14 cellular contexts compared by ENCODE assay signal in genomic region chr19:48216933-48217332, GRCh38. TPM values are rescaled to one million over a fixed set of nuclear protein-coding genes. Genes with fewer than 3 reads are reported as not detected.
DNase-seq lines count a peak whose midpoint lies in the region; ATAC-seq and TF ChIP-seq lines count a peak whose summit lies in the region.
"Had no signal": no experiment of that assay in that cellular context is flagged by ENCODE, and none has a peak within 500 bp of the region (broad histone marks: within the 10 kb centered on the region; RNA-seq: fewer than 3 reads in every experiment).

No MANE protein-coding gene starts in this region.

- no peak overlapping the region for H3K14ac ChIP-seq in H9 (ENCODE audit: insufficient read depth, low read length)

- peaks cover 15% of the 10 kb centered on the region for H3F3A ChIP-seq in neural progenitor cell (ENCODE audit: low read depth)

- H3K23ac ChIP-seq in H9 (ENCODE audit: insufficient read length, low read depth, low read length): no peak overlapping the region

- no CpG with 5 or more reads among the region's 14 CpGs for WGBS in H9 (ENCODE audit: extremely low coverage, insufficient read length, low lambda C conversion rate)
- 77% methylated on average over 10 to 14 of the region's 14 CpGs for WGBS in endodermal cell (ENCODE audit: insufficient coverage in 1 of 2, insufficient read length in 1 of 2), 2 experiments

- H3K27me3 ChIP-seq in H9 (ENCODE audit: insufficient read depth, low read length) (no peaks in the 10 kb centered on the region), endodermal cell (ENCODE audit: control insufficient read depth, insufficient read depth, low read length, poor library complexity, severe bottlenecking) (no peaks in the 10 kb centered on the region), neural progenitor cell (no peaks in the 10 kb centered on the region), HAP-1 (ENCODE audit: low read depth) (no peaks in the 10 kb centered on the region)

- H2AFZ ChIP-seq in H9 (ENCODE audit: low read length) (no peak overlapping the region), neural progenitor cell (replicated peaks) (no peak overlapping the region)

- H3K9me3 Mint-ChIP-seq in H9: no peaks in the 10 kb centered on the region
- H3K9me3 Mint-ChIP-seq in endodermal cell: no peaks in the 10 kb centered on the region
- no peaks in the 10 kb centered on the region for H3K9me3 Mint-ChIP-seq in neural progenitor cell

- H3K4me1 ChIP-seq in H9 (ENCODE audit: insufficient read depth, low read length): no peaks in the 10 kb centered on the region
- H3K4me1 ChIP-seq in endodermal cell (ENCODE audit: control insufficient read depth, insufficient read depth, low read length): peaks cover 4% of the 10 kb centered on the region
- H3K4me1 ChIP-seq in neural progenitor cell: peaks cover 5% of the 10 kb centered on the region
- H3K4me1 ChIP-seq in HAP-1: no peaks in the 10 kb centered on the region

- H3K79me2 ChIP-seq in H9 (ENCODE audit: insufficient read depth, low read length): no peaks in the 10 kb centered on the region
- H3K79me2 ChIP-seq in neural progenitor cell (ENCODE audit: low read depth): no peaks in the 10 kb centered on the region

- no peak overlapping the region for H2BK5ac ChIP-seq in H9 (ENCODE audit: insufficient read length, low read length)

- no peak overlapping the region for H3T11ph ChIP-seq in H9 (ENCODE audit: low read length)

- H3K4me3 ChIP-seq in endodermal cell (ENCODE audit: low read length) (no peak overlapping the region), neural progenitor cell (no peak overlapping the region), HAP-1 (no peak overlapping the region)

- no peak overlapping the region for H2BK120ac ChIP-seq in H9 (ENCODE audit: low read depth, low read length, poor library complexity, severe bottlenecking)

- no peak overlapping the region for H3K9ac ChIP-seq in H9 (ENCODE audit: extremely low read depth, insufficient read length, low read length)
- H3K9ac ChIP-seq in endodermal cell (ENCODE audit: extremely low read depth, low read length, poor library complexity, severe bottlenecking): no peak overlapping the region
- H3K9ac ChIP-seq in neural progenitor cell: no peak overlapping the region
- H3K9ac ChIP-seq: KMS-11, SK-N-SH had no signal

- H3K23me2 ChIP-seq in H9 (ENCODE audit: insufficient read length, low read depth, low read length, poor library complexity, severe bottlenecking): no peaks in the 10 kb centered on the region

- H3K9me3 ChIP-seq in H9 (ENCODE audit: control insufficient read depth, low read depth, low read length) (no peaks in the 10 kb centered on the region), endodermal cell (ENCODE audit: control insufficient read depth, low read length) (no peaks in the 10 kb centered on the region), neural progenitor cell (ENCODE audit: low read depth) (no peaks in the 10 kb centered on the region), HAP-1 (no peaks in the 10 kb centered on the region)
- H3K9me3 ChIP-seq: SK-N-SH had no signal

- H3K4me3 Mint-ChIP-seq in H9: no peak overlapping the region
- H3K4me3 Mint-ChIP-seq in endodermal cell: no peak overlapping the region
- H3K4me3 Mint-ChIP-seq in neural progenitor cell: no peak overlapping the region
- H3K4me3 Mint-ChIP-seq: CD4-positive, CD25-positive, alpha-beta regulatory T cell had no signal

- no peaks in the 10 kb centered on the region; the same call in none of the 2 replicates for H3K27me3 Mint-ChIP-seq in H9 (ENCODE audit: low read depth)
- H3K27me3 Mint-ChIP-seq in endodermal cell (ENCODE audit: insufficient read depth): no peaks in the 10 kb centered on the region
- no peaks in the 10 kb centered on the region for H3K27me3 Mint-ChIP-seq in neural progenitor cell (ENCODE audit: insufficient read depth, low read depth)
- H3K27me3 Mint-ChIP-seq: CD4-positive, CD25-positive, alpha-beta regulatory T cell had no signal

- H3K36me3 Mint-ChIP-seq in H9 (ENCODE audit: insufficient read depth in 1 of 3, low read depth in 3 of 3) (peaks cover 0 to 7% (median 0%) of the 10 kb centered on the region in 3 experiments; a peak in 4 of 7 replicates), endodermal cell (ENCODE audit: low read depth) (peaks cover 8% of the 10 kb centered on the region), neural progenitor cell (peaks cover 23% of the 10 kb centered on the region)

- H4K5ac ChIP-seq in H9 (ENCODE audit: insufficient read length, low read depth, low read length): no peak overlapping the region

- H4K20me1 ChIP-seq in H9 (ENCODE audit: control insufficient read depth, insufficient read depth, insufficient read length) (no peaks in the 10 kb centered on the region), neural progenitor cell (ENCODE audit: low read depth) (no peaks in the 10 kb centered on the region)

- in situ Hi-C loops in HAP-1 (cut with MboI; ENCODE audit: low sequenced_read_pairs): no loop called here

- H3K27ac ChIP-seq in H9 (ENCODE audit: insufficient read length, low read depth, low read length) (no peak overlapping the region), endodermal cell (ENCODE audit: low read depth, low read length) (no peak overlapping the region), neural progenitor cell (no peak overlapping the region)
- H3K27ac ChIP-seq: KMS-11 had no signal

- peak; percentile 68 for TF ChIP-seq CTCF in H9 (conservative IDR thresholded peaks at IDR 0.05)
- peak; percentile 75 for TF ChIP-seq CTCF in endodermal cell (conservative IDR thresholded peaks at IDR 0.05)
- TF ChIP-seq CTCF in neural progenitor cell (IDR thresholded peaks at IDR 0.05): peak; percentile 56

- H3K4me1 Mint-ChIP-seq in H9 (peaks cover 10 to 11% of the 10 kb centered on the region in 2 experiments; a peak in 3 of 4 replicates), endodermal cell (peaks cover 18% of the 10 kb centered on the region), neural progenitor cell (peaks cover 9% of the 10 kb centered on the region)

- H3K4ac ChIP-seq in H9 (ENCODE audit: low read depth, low read length): no peak overlapping the region

- H3K18ac ChIP-seq in H9 (ENCODE audit: insufficient read length, low read depth, low read length): no peak overlapping the region

- DNase-seq in H9: peak; percentile 77
- DNase-seq in endodermal cell: peak; percentile 86
- DNase-seq in neural progenitor cell (ENCODE audit: low spot score): peak; percentile 59
- DNase-seq in HAP-1 (ENCODE audit: low spot score in 2 of 2): no peak
- DNase-seq: Calu3; CD4-positive, CD25-positive, alpha-beta regulatory T cell; NCI-H1092; NCI-H1694; NCI-H345; SK-N-SH had no signal

- H3K56ac ChIP-seq in H9 (ENCODE audit: insufficient read length, low read depth, low read length): no peak overlapping the region

- H3K79me1 ChIP-seq in H9 (ENCODE audit: insufficient read depth, low read depth, low read length, poor library complexity, severe bottlenecking): no peaks in the 10 kb centered on the region

- ATAC-seq in HG02610 (IDR thresholded peaks at IDR 0.05; ENCODE audit: unreplicated experiment): no peak
- ATAC-seq: Right ventricle myocardium inferior had no signal

- no peak overlapping the region for H4K8ac ChIP-seq in H9 (replicated peaks; ENCODE audit: insufficient read length, low read depth, low read length)

- H2BK20ac ChIP-seq in H9 (ENCODE audit: low read depth, low read length, poor library complexity, severe bottlenecking): no peak overlapping the region

- no peak overlapping the region for H2AK5ac ChIP-seq in H9 (ENCODE audit: insufficient read length, low read length)

- H4K91ac ChIP-seq in H9 (ENCODE audit: insufficient read length, low read depth, low read length): no peak overlapping the region

- H3K27ac Mint-ChIP-seq in H9 (no peak overlapping the region; a peak in 1 of 7 replicates), endodermal cell (no peak overlapping the region), neural progenitor cell (no peak overlapping the region)

- H3K36me3 ChIP-seq in endodermal cell (ENCODE audit: control insufficient read depth, insufficient read depth, low read length) (no peaks in the 10 kb centered on the region), neural progenitor cell (no peaks in the 10 kb centered on the region), HAP-1 (replicated peaks) (peaks cover 3% of the 10 kb centered on the region; the same call in 1 of the 2 replicates)

- no peak overlapping the region for H2BK15ac ChIP-seq in H9 (ENCODE audit: low read depth, low read length)

- no peak overlapping the region for H2BK12ac ChIP-seq in H9 (ENCODE audit: insufficient read length, low read depth, low read length)

- no peak overlapping the region for H3K4me2 ChIP-seq in H9 (ENCODE audit: insufficient read depth, insufficient read length, low read length)
- H3K4me2 ChIP-seq in neural progenitor cell: no peak overlapping the region
- H3K4me2 ChIP-seq: KMS-11, SK-N-SH had no signal

RNA-seq across cellular contexts. Expression of gene CARD8, which starts 38.8 kb away (rescaled TPM):
- total RNA-seq in H9 (2021) (20.3 and 21.0 TPM in 2 replicates), endodermal cell (10 to 100 TPM; 34.0 to 44.6 TPM), neural progenitor cell (ENCODE audit: low replicate concordance) (46.6 and 59.7 TPM in 2 replicates)
- polyA plus RNA-seq in endodermal cell (2013, experiment 1 of 2): 29.4 TPM
- polyA plus RNA-seq in endodermal cell (2013, experiment 2 of 2): 28.4 TPM

RNA-seq across cellular contexts. Expression of gene ZSWIM9, which starts 46.5 kb away (rescaled TPM):
- total RNA-seq in H9 (2021) (6.4 and 8.9 TPM in 2 replicates), endodermal cell (10 to 100 TPM in 1 of 2 donors, 1 to 10 TPM in 1; 9.9 to 13.0 TPM), neural progenitor cell (ENCODE audit: low replicate concordance) (0.36 and 4.2 TPM in 2 replicates)
- 6.1 TPM for polyA plus RNA-seq in endodermal cell (2013, experiment 1 of 2)
- polyA plus RNA-seq in endodermal cell (2013, experiment 2 of 2): 5.6 TPM

RNA-seq across cellular contexts. Expression of gene LIG1, which starts 46.8 kb away (rescaled TPM):
- 115 TPM in 2 replicates for total RNA-seq in H9 (2021)
- total RNA-seq in endodermal cell: 100 to 1,000 TPM in 1 of 2 donors, 10 to 100 TPM in 1; 91.6 to 117 TPM
- polyA plus RNA-seq in endodermal cell (2013, experiment 1 of 2): 74.1 TPM
- polyA plus RNA-seq in endodermal cell (2013, experiment 2 of 2): 65.3 TPM
- total RNA-seq in neural progenitor cell (ENCODE audit: low replicate concordance): 40.0 and 88.9 TPM in 2 replicates

RNA-seq across cellular contexts. Expression of gene ZNF114, which starts 52.9 kb away (rescaled TPM):
- 20.2 and 20.3 TPM in 2 replicates for total RNA-seq in H9 (2021)
- 10 to 100 TPM; 10.6 to 14.6 TPM for total RNA-seq in endodermal cell
- 7.0 TPM for polyA plus RNA-seq in endodermal cell (2013, experiment 1 of 2)
- polyA plus RNA-seq in endodermal cell (2013, experiment 2 of 2): 4.9 TPM
- 5.4 and 6.0 TPM in 2 replicates for total RNA-seq in neural progenitor cell (ENCODE audit: low replicate concordance)
- total RNA-seq: CD4-positive, CD25-positive, alpha-beta regulatory T cell; MCF 10A had no signal
- polyA plus RNA-seq: CD4-positive, CD25-positive, alpha-beta regulatory T cell had no signal

Comparison
In these comparisons a context has a peak if more than half of its experiments do, and no peak if none do; other contexts are left out.
1. DNase-seq: peak in H9 (single experiment), endodermal cell (single experiment) and neural progenitor cell (single experiment); none in HAP-1 (0 of 2).
2. Peak in every context shown above with its lines, with median percentiles within 50 percentile points of each other: CTCF ChIP-seq.